ENCODE assay signal across 21 cellular contexts in genomic region chr9:15096959-15097358, GRCh38.
DNase-seq lines count a peak whose midpoint lies in the region; FAIRE-seq and TF ChIP-seq lines count a peak whose summit lies in the region.
"Had no signal": no experiment of that assay in that cellular context is flagged by ENCODE, and none has a peak within 500 bp of the region (broad histone marks: within the 10 kb centered on the region; RNA-seq: fewer than 3 reads in every experiment).

No MANE protein-coding gene starts in this region.

- peak; percentile 50 for TF ChIP-seq CTCF in endothelial cell (IDR thresholded peaks at IDR 0.05; ENCODE audit: unreplicated experiment)
- TF ChIP-seq CTCF in neural crest cell (conservative IDR thresholded peaks at IDR 0.05) = peak; percentile 35
- TF ChIP-seq CTCF in testis (IDR thresholded peaks at IDR 0.05) = no peak

- H3K9me3 ChIP-seq in testis = no peaks in the 10 kb centered on the region

- 90 to 91% methylated on average over 2 of the region's 2 CpGs for WGBS in testis, 2 donors

- H3K27me3 ChIP-seq in testis = no peaks in the 10 kb centered on the region

- no peaks in the 10 kb centered on the region for H3K4me1 Mint-ChIP-seq in endothelial cell (ENCODE audit: unreplicated experiment)
- peaks cover 12% of the 10 kb centered on the region for H3K4me1 Mint-ChIP-seq in neural crest cell
- H3K4me1 Mint-ChIP-seq: B cell, IgD-negative memory B cell had no signal

- H3K9me3 Mint-ChIP-seq in endothelial cell (ENCODE audit: unreplicated experiment) = no peaks in the 10 kb centered on the region
- H3K9me3 Mint-ChIP-seq in neural crest cell = no peaks in the 10 kb centered on the region
- H3K9me3 Mint-ChIP-seq: CD8-positive, alpha-beta T cell had no signal

- FAIRE-seq in GM19239 (lab: Jason Lieb, UNC) = peak; percentile 21
- FAIRE-seq: GM18507, H1 had no signal

- no peak overlapping the region for H3K27ac Mint-ChIP-seq in endothelial cell (ENCODE audit: unreplicated experiment)
- H3K27ac Mint-ChIP-seq in neural crest cell (ENCODE audit: unreplicated experiment) = no peak overlapping the region
- H3K27ac Mint-ChIP-seq: B cell; CD8-positive, alpha-beta T cell; IgD-negative memory B cell had no signal

- H3K4me1 ChIP-seq in testis = no peaks in the 10 kb centered on the region

- H3K4me3 Mint-ChIP-seq in endothelial cell (ENCODE audit: unreplicated experiment) = no peak overlapping the region
- H3K4me3 Mint-ChIP-seq in neural crest cell = no peak overlapping the region
- H3K4me3 Mint-ChIP-seq: B cell; CD8-positive, alpha-beta T cell; IgD-negative memory B cell had no signal

- no peaks in the 10 kb centered on the region for H3K36me3 Mint-ChIP-seq in endothelial cell (ENCODE audit: low read depth, unreplicated experiment)
- H3K36me3 Mint-ChIP-seq in neural crest cell (ENCODE audit: low read depth) = no peaks in the 10 kb centered on the region
- H3K36me3 Mint-ChIP-seq: CD8-positive, alpha-beta T cell had no signal

- no peak overlapping the region for H3K27ac ChIP-seq in testis
- H3K27ac ChIP-seq: C4-2B, HL-60, KMS-11 had no signal

- intact Hi-C loops in testis (cut with DNase I; ENCODE audit: low total_unique reads) = no loop called here

- DNase-seq in GM19239 (ENCODE audit: insufficient read length, low spot score) (no peak), NCI-H69 (lab: John Stamatoyannopoulos, UW) (peak; percentile 15), endothelial cell (ENCODE audit: low spot score) (no peak), neural crest cell (ENCODE audit: low read depth, low spot score) (no peak), testis (no peak), erythroblast (lab: John Stamatoyannopoulos, UW) (no peak)
- DNase-seq in stimulated activated naive CD4-positive, alpha-beta T cell (lab: John Stamatoyannopoulos, UW) = no peak
- DNase-seq: CD8-positive, alpha-beta T cell; DMS153; DND-41; MM.1S; NCI-H2029 treated with DMSO at 0.1 percent for 48 hours; NCI-H2227 treated with DMSO at 0.1 percent for 48 hours; NCI-H526 treated with DMSO at 0.1 percent for 48 hours had no signal

- TF ChIP-seq POLR2A in testis (IDR thresholded peaks at IDR 0.05) (no peak), erythroblast (IDR thresholded peaks at IDR 0.05; ENCODE audit: low read length) (no peak)

- no peaks in the 10 kb centered on the region for H3K36me3 ChIP-seq in testis (ENCODE audit: low read depth, missing control alignments)

- H3K27me3 Mint-ChIP-seq in endothelial cell (ENCODE audit: unreplicated experiment) = peaks cover 1% of the 10 kb centered on the region
- H3K27me3 Mint-ChIP-seq in neural crest cell (ENCODE audit: low read depth) = no peaks in the 10 kb centered on the region

- H3K4me3 ChIP-seq in testis = no peak overlapping the region

Comparison
In these comparisons a context has a peak if more than half of its experiments do, and no peak if none do; other contexts are left out.
1. CTCF ChIP-seq: peak in endothelial cell (single experiment) and neural crest cell (single experiment); none in testis (0 of 3).